In the genomic region with DNA sequence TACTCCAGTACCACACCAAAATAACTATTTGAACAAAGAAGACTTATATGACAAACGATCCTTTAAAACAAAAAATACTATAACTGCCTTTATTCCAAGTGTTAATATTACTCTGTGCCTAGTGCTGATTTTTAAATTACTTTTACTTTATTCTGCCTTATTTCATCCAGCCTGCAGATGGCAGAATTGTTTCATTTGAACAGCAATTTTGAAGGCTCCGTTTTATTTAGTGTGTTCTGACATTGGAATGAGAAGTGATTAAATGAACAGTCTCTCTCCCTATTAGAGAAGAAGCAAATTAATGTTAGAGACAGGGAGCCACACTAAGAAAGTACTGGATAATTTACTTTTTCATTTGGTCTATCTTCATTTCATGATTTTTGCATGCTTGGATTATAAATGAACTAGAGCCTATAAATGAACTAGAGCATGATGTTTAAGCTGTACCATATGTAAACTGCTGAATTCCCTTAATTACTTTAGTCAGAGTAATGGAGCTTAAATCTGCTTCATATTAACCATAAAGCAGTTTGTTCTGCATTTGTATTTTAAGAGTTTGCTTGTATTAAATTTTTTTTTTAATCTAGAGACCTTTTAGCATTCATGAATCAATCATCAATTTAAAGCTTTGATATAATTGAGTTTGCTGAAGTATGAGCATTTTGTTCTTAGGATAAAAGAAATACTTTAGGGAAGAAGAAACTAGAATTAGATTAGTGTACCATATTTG, we compare ENCODE assay signal across 8 cellular contexts. TPM values are rescaled to one million over a fixed set of nuclear protein-coding genes. Genes with fewer than 3 reads are reported as not detected.
DNase-seq lines count a peak whose midpoint lies in the region; ATAC-seq and TF ChIP-seq lines count a peak whose summit lies in the region.

No MANE protein-coding gene starts in this region.

- H3K9me3 ChIP-seq in T-helper 17 cell (ENCODE audit: control insufficient read depth, low read length, poor library complexity, severe bottlenecking), result no peaks in the 10 kb centered on the region

- ATAC-seq in natural killer cell, result peak; percentile 58 to 80 (median 77)
- no peak for ATAC-seq in natural killer cell treated with Interleukin-12 subunit alpha and Interleukin-12 subunit beta and Interleukin-15 and Interleukin-18, amount 100 ng/mL, for 72 hours
- ATAC-seq in T-helper 17 cell, result peak; percentile 68
- ATAC-seq in GM18520 (IDR thresholded peaks at IDR 0.05; ENCODE audit: unreplicated experiment), result no peak

- H3K36me3 Mint-ChIP-seq in natural killer cell (no peaks in the 10 kb centered on the region), T-helper 17 cell (ENCODE audit: low read depth) (peaks cover 3% of the 10 kb centered on the region), progenitor cell of endocrine pancreas (ENCODE audit: insufficient read depth) (peaks cover 5% of the 10 kb centered on the region)
- H3K36me3 Mint-ChIP-seq in natural killer cell treated with Interleukin-12 subunit alpha and Interleukin-12 subunit beta and Interleukin-15 and Interleukin-18, amount 100 ng/mL, for 72 hours, result no peaks in the 10 kb centered on the region

- DNase-seq in natural killer cell, result no peak
- no peak for DNase-seq in natural killer cell treated with Interleukin-12 subunit alpha and Interleukin-12 subunit beta and Interleukin-15 and Interleukin-18, amount 100 ng/mL, for 72 hours (ENCODE audit: low spot score)
- peak; percentile 21 for DNase-seq in NCI-H1048 (lab: John Stamatoyannopoulos, UW)
- no peak for DNase-seq in T-helper 17 cell
- peak; percentile 76 for DNase-seq in fibroblast of the aortic adventitia (ENCODE audit: low read depth)
- no peak for DNase-seq in progenitor cell of endocrine pancreas (ENCODE audit: low spot score, unreplicated experiment)
- no peak for DNase-seq in HPDE6-E6E7 (ENCODE audit: extremely low spot score)

- no peak overlapping the region for H3K27ac Mint-ChIP-seq in natural killer cell
- no peak overlapping the region for H3K27ac Mint-ChIP-seq in natural killer cell treated with Interleukin-12 subunit alpha and Interleukin-12 subunit beta and Interleukin-15 and Interleukin-18, amount 100 ng/mL, for 72 hours
- peak overlapping the region; percentile 54 for H3K27ac Mint-ChIP-seq in T-helper 17 cell
- H3K27ac Mint-ChIP-seq in progenitor cell of endocrine pancreas, result no peak overlapping the region

- H3K4me3 ChIP-seq in fibroblast of the aortic adventitia (ENCODE audit: low read depth, low read length), result no peak overlapping the region

- no peaks in the 10 kb centered on the region for H3K27me3 Mint-ChIP-seq in natural killer cell (ENCODE audit: low read depth in 2 of 2)
- H3K27me3 Mint-ChIP-seq in natural killer cell treated with Interleukin-12 subunit alpha and Interleukin-12 subunit beta and Interleukin-15 and Interleukin-18, amount 100 ng/mL, for 72 hours, result no peaks in the 10 kb centered on the region
- H3K27me3 Mint-ChIP-seq in T-helper 17 cell, result no peaks in the 10 kb centered on the region
- H3K27me3 Mint-ChIP-seq in progenitor cell of endocrine pancreas, result no peaks in the 10 kb centered on the region

- intact Hi-C loops in natural killer cell (cut with micrococcal nuclease), result loop anchor here (1.0 kb wide), 3 partner anchors 312 to 559 kb away; no protein-coding TSS in a partner anchor

- no peak overlapping the region for H3K4me3 Mint-ChIP-seq in natural killer cell
- no peak overlapping the region for H3K4me3 Mint-ChIP-seq in natural killer cell treated with Interleukin-12 subunit alpha and Interleukin-12 subunit beta and Interleukin-15 and Interleukin-18, amount 100 ng/mL, for 72 hours
- H3K4me3 Mint-ChIP-seq in T-helper 17 cell, result no peak overlapping the region
- H3K4me3 Mint-ChIP-seq in progenitor cell of endocrine pancreas (ENCODE audit: low read depth), result no peak overlapping the region

- TF ChIP-seq CTCF in natural killer cell (IDR thresholded peaks at IDR 0.05) (peak; percentile 79), fibroblast of the aortic adventitia (IDR thresholded peaks at IDR 0.05; ENCODE audit: insufficient read depth, low read length) (peak; percentile 64), progenitor cell of endocrine pancreas (IDR thresholded peaks at IDR 0.05; ENCODE audit: unreplicated experiment) (peak; percentile 85)

- H3K9me3 Mint-ChIP-seq in natural killer cell (no peaks in the 10 kb centered on the region), progenitor cell of endocrine pancreas (ENCODE audit: low read depth) (peaks cover 3% of the 10 kb centered on the region)
- no peaks in the 10 kb centered on the region for H3K9me3 Mint-ChIP-seq in natural killer cell treated with Interleukin-12 subunit alpha and Interleukin-12 subunit beta and Interleukin-15 and Interleukin-18, amount 100 ng/mL, for 72 hours

- H3K4me1 Mint-ChIP-seq in natural killer cell (peaks cover 7 to 21% of the 10 kb centered on the region in 2 donors), T-helper 17 cell (peaks cover 24% of the 10 kb centered on the region), progenitor cell of endocrine pancreas (ENCODE audit: low read depth) (peaks cover 42% of the 10 kb centered on the region)
- H3K4me1 Mint-ChIP-seq in natural killer cell treated with Interleukin-12 subunit alpha and Interleukin-12 subunit beta and Interleukin-15 and Interleukin-18, amount 100 ng/mL, for 72 hours (ENCODE audit: low read depth in 2 of 2), result peaks cover 7 to 18% of the 10 kb centered on the region in 2 donors

RNA-seq across cellular contexts. Expression of a gene that starts 9.8 kb away (rescaled TPM):
- total RNA-seq in natural killer cell (10 to 100 TPM; 18.3 to 27.1 (median 20.9) TPM), T-helper 17 cell (10 to 100 TPM; 16.0 to 20.8 TPM), fibroblast of the aortic adventitia (ENCODE audit: low replicate concordance) (36.6 and 41.8 TPM in 2 replicates), progenitor cell of endocrine pancreas (39.9 and 42.4 TPM in 2 replicates)
- 10 to 100 TPM; 27.6 to 37.3 TPM for total RNA-seq in natural killer cell treated with Interleukin-12 subunit alpha and Interleukin-12 subunit beta and Interleukin-15 and Interleukin-18, amount 100 ng/mL, for 72 hours

RNA-seq across cellular contexts. Expression of a gene that starts 10.1 kb away (rescaled TPM):
- 1 to 10 TPM; 6.6 to 9.4 (median 8.1) TPM for total RNA-seq in natural killer cell
- 10 to 100 TPM; 26.0 to 28.4 TPM for total RNA-seq in natural killer cell treated with Interleukin-12 subunit alpha and Interleukin-12 subunit beta and Interleukin-15 and Interleukin-18, amount 100 ng/mL, for 72 hours
- 1 to 10 TPM; 6.4 to 8.4 TPM for total RNA-seq in T-helper 17 cell
- 24.9 and 32.4 TPM in 2 replicates for total RNA-seq in fibroblast of the aortic adventitia (ENCODE audit: low replicate concordance)
- total RNA-seq in progenitor cell of endocrine pancreas, result 23.5 and 24.7 TPM in 2 replicates

Comparison
In these comparisons a context has a peak if more than half of its experiments do, and no peak if none do; other contexts are left out.
1. ATAC-seq: peak in natural killer cell (3 of 3) and T-helper 17 cell (single experiment); none in natural killer cell treated with Interleukin-12 subunit alpha and Interleukin-12 subunit beta and Interleukin-15 and Interleukin-18, amount 100 ng/mL, for 72 hours (0 of 2) and GM18520 (single experiment).
2. DNase-seq: peak in NCI-H1048 (single experiment) and fibroblast of the aortic adventitia (single experiment); none in natural killer cell (single experiment), natural killer cell treated with Interleukin-12 subunit alpha and Interleukin-12 subunit beta and Interleukin-15 and Interleukin-18, amount 100 ng/mL, for 72 hours (single experiment), T-helper 17 cell (0 of 3), progenitor cell of endocrine pancreas (single experiment) and HPDE6-E6E7 (single experiment).
3. Peak in every context shown above with its lines, with median percentiles within 50 percentile points of each other: CTCF ChIP-seq.